In the genomic region with DNA sequence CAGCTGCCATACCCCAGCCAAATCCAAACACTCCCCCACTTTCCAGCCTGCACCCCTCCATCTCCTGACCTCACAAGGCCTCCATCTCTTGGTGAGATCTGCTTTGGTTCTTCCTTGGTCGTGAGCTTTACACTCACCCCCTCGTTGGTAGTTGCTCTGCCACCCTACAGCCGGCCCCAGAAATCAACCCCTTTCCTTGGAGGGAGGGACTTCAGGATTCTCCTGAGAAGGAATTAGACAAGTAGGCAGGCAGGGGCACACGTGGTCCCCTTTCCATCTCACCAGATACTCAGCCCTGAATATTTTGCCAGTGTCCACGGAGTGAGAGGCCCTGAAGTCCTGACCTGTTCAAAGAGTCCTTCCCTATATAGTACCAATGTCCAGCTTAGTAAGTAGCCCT, we compare ENCODE assay signal across 20 cellular contexts.
"Had no signal": no experiment of that assay in that cellular context is flagged by ENCODE, and none has a peak within 500 bp of the region (broad histone marks: within the 10 kb centered on the region; RNA-seq: fewer than 3 reads in every experiment).

No MANE protein-coding gene starts in this region.

- H3K27me3 ChIP-seq: SJCRH30 had no signal

- H3K27ac ChIP-seq: KMS-11, PC-9, RWPE1, SJCRH30, SK-N-MC had no signal

- DNase-seq: KBM-7, MV-4-11, NCI-H1092, NCI-H1105, NCI-H1417 treated with DMSO at 0.1 percent for 48 hours, NCI-H1436 treated with DMSO at 0.1 percent for 48 hours, NCI-H187 treated with DMSO at 0.1 percent for 48 hours, NCI-H2227 treated with DMSO at 0.1 percent for 48 hours, NCI-H345, NCI-H446, NCI-H526 treated with DMSO at 0.1 percent for 48 hours, PC-9, SHP77, SIG-M5 had no signal

- H3K9me3 ChIP-seq: SJCRH30 had no signal

- H3K4me1 ChIP-seq: SJCRH30 had no signal

- H3K4me3 ChIP-seq: PC-9, SJCRH30, SK-N-MC had no signal

- H3K36me3 ChIP-seq: SJCRH30 had no signal

- ATAC-seq: Panc1, Right ventricle myocardium inferior had no signal
